ENCODE assay signal across 20 cellular contexts in genomic region chr12:115294443-115295133, GRCh38.
DNase-seq lines count a peak whose midpoint lies in the region; ATAC-seq, FAIRE-seq and TF ChIP-seq lines count a peak whose summit lies in the region.
"Had no signal": no experiment of that assay in that cellular context is flagged by ENCODE, and none has a peak within 500 bp of the region (broad histone marks: within the 10 kb centered on the region; RNA-seq: fewer than 3 reads in every experiment).

No MANE protein-coding gene starts in this region.

- no peak overlapping the region for H3K56ac ChIP-seq in IMR-90 (ENCODE audit: extremely low read depth, insufficient read depth, low read length)

- no peak overlapping the region for H3K27ac Mint-ChIP-seq in astrocyte (ENCODE audit: unreplicated experiment)
- H3K27ac Mint-ChIP-seq: activated CD4-positive, alpha-beta T cell treated with anti-CD3 and anti-CD28 coated beads for 36 hours; B cell; immature natural killer cell; stimulated activated memory B cell treated with anti-CD40 and anti-IgM and Interleukin-4, amounts not matched to agents 10 μg/mL and 1 μg/mL and 100 μg/mL, for 72 hours had no signal

- no peaks in the 10 kb centered on the region for H3K27me3 ChIP-seq in IMR-90 (ENCODE audit: control insufficient read depth, insufficient read depth, low read length)
- H3K27me3 ChIP-seq in astrocyte (ENCODE audit: insufficient read depth, low read length) = no peaks in the 10 kb centered on the region
- H3K27me3 ChIP-seq in foreskin keratinocyte = no peaks in the 10 kb centered on the region
- H3K27me3 ChIP-seq in thyroid gland = no peaks in the 10 kb centered on the region
- no peaks in the 10 kb centered on the region for H3K27me3 ChIP-seq in ovary
- H3K27me3 ChIP-seq: right lobe of liver had no signal

- H3K4me1 Mint-ChIP-seq in astrocyte (ENCODE audit: low read depth, unreplicated experiment) = no peaks in the 10 kb centered on the region
- H3K4me1 Mint-ChIP-seq: activated CD4-positive, alpha-beta T cell treated with anti-CD3 and anti-CD28 coated beads for 36 hours; B cell; central memory CD8-positive, alpha-beta T cell; immature natural killer cell; stimulated activated memory B cell treated with anti-CD40 and anti-IgM and Interleukin-4, amounts not matched to agents 10 μg/mL and 1 μg/mL and 100 μg/mL, for 72 hours had no signal

- no peak overlapping the region for H2BK120ac ChIP-seq in IMR-90 (ENCODE audit: low read depth, low read length)

- H3K4me2 ChIP-seq in IMR-90 (ENCODE audit: low read depth, low read length) (0 out of 2 replicates have a peak overlapping the region, but pooled peaks have one; percentile 29), astrocyte (ENCODE audit: low read length) (no peak overlapping the region)

- WGBS in IMR-90 (ENCODE audit: extremely low coverage in 2 of 2, insufficient read length in 1 of 2), 2 experiments = no CpG with 5 or more reads among the region's 5 CpGs
- 40 to 43% methylated on average over 5 of the region's 5 CpGs for WGBS in thyroid gland, 2 donors
- 47 to 60% (median 48%) methylated on average over 5 of the region's 5 CpGs for WGBS in ovary, 3 donors

- peaks cover 34% of the 10 kb centered on the region for H3K27me3 Mint-ChIP-seq in astrocyte (ENCODE audit: low read depth, unreplicated experiment)
- H3K27me3 Mint-ChIP-seq: B cell; central memory CD8-positive, alpha-beta T cell; stimulated activated memory B cell treated with anti-CD40 and anti-IgM and Interleukin-4, amounts not matched to agents 10 μg/mL and 1 μg/mL and 100 μg/mL, for 72 hours had no signal

- H3K79me2 ChIP-seq in astrocyte (ENCODE audit: insufficient read depth, low read length) = no peaks in the 10 kb centered on the region

- H3K9ac ChIP-seq in IMR-90 (ENCODE audit: low read depth, low read length) (no peak overlapping the region), astrocyte (ENCODE audit: low read length) (no peak overlapping the region)

- H3K18ac ChIP-seq in IMR-90 (ENCODE audit: low read depth, low read length) = no peak overlapping the region; the same call in 1 of the 2 replicates

- TF ChIP-seq EP300 in ovary (IDR thresholded peaks at IDR 0.05) = no peak

- BruUV-seq in IMR-90 (replicated peaks; lab: Mats Ljungman, UMichigan) = no TSS peak

- H3K4me3 ChIP-seq in IMR-90 (ENCODE audit: insufficient read depth, low read depth, low read length) (no peak overlapping the region), astrocyte (ENCODE audit: insufficient read depth, low read depth, low read length) (no peak overlapping the region), thyroid gland (replicated peaks in 1 of 3) (no peak overlapping the region), ovary (no peak overlapping the region)
- H3K4me3 ChIP-seq: heart left ventricle, right lobe of liver had no signal

- no peak overlapping the region for H2BK5ac ChIP-seq in IMR-90 (ENCODE audit: low read depth, low read length, poor library complexity, severe bottlenecking)

- H2BK15ac ChIP-seq in IMR-90 (ENCODE audit: low read depth, low read length) = no peak overlapping the region

- ATAC-seq in IMR-90 (ENCODE audit: low read depth) = peak; percentile 71
- ATAC-seq in foreskin keratinocyte = peak; percentile 34
- ATAC-seq: activated CD4-positive, alpha-beta T cell treated with anti-CD3 and anti-CD28 coated beads for 36 hours; heart left ventricle; right lobe of liver; stimulated activated memory B cell treated with anti-CD40 and anti-IgM and Interleukin-4, amounts not matched to agents 10 μg/mL and 1 μg/mL and 100 μg/mL, for 72 hours had no signal

- H4K20me1 ChIP-seq in IMR-90 (ENCODE audit: insufficient read depth, low read length) = no peaks in the 10 kb centered on the region
- no peaks in the 10 kb centered on the region for H4K20me1 ChIP-seq in astrocyte (ENCODE audit: insufficient read depth, low read length)

- no peak overlapping the region for H4K8ac ChIP-seq in IMR-90 (ENCODE audit: low read depth in 2 of 2, low read length in 2 of 2)

- no peak overlapping the region for H3K4me3 Mint-ChIP-seq in astrocyte (ENCODE audit: unreplicated experiment)
- H3K4me3 Mint-ChIP-seq: activated CD4-positive, alpha-beta T cell treated with anti-CD3 and anti-CD28 coated beads for 36 hours; B cell; central memory CD8-positive, alpha-beta T cell; immature natural killer cell; stimulated activated memory B cell treated with anti-CD40 and anti-IgM and Interleukin-4, amounts not matched to agents 10 μg/mL and 1 μg/mL and 100 μg/mL, for 72 hours had no signal

- no peak overlapping the region for H3K23ac ChIP-seq in IMR-90 (ENCODE audit: low read depth, low read length)

- no peak overlapping the region for H4K91ac ChIP-seq in IMR-90 (ENCODE audit: insufficient read depth, low read depth, low read length)

- TF ChIP-seq CTCF in IMR-90 (conservative IDR thresholded peaks at IDR 0.05; ENCODE audit: low read depth, low read length) (no peak), astrocyte (IDR thresholded peaks at IDR 0.05; ENCODE audit: insufficient read depth, low read depth, low read length) (no peak), foreskin keratinocyte (conservative IDR thresholded peaks at IDR 0.05) (no peak), thyroid gland (IDR thresholded peaks at IDR 0.05) (no peak), ovary (IDR thresholded peaks at IDR 0.05) (no peak), GM10266 (IDR thresholded peaks at IDR 0.05; ENCODE audit: control insufficient read depth, insufficient read depth, low read depth, missing control alignments) (no peak)

- no peaks in the 10 kb centered on the region for H3K36me3 Mint-ChIP-seq in astrocyte (ENCODE audit: low read depth, unreplicated experiment)
- H3K36me3 Mint-ChIP-seq: immature natural killer cell; stimulated activated memory B cell treated with anti-CD40 and anti-IgM and Interleukin-4, amounts not matched to agents 10 μg/mL and 1 μg/mL and 100 μg/mL, for 72 hours had no signal

- TF ChIP-seq POLR2A in IMR-90 (IDR thresholded peaks at IDR 0.05; ENCODE audit: low read depth, low read length) (no peak), thyroid gland (IDR thresholded peaks at IDR 0.05) (no peak), ovary (IDR thresholded peaks at IDR 0.05) (no peak)

- POLR2A ChIA-PET in IMR-90 (lab: Charles Lee; ENCODE audit: unreplicated experiment) = interaction anchor here (0.6 to 0.9 kb wide), 2 partner anchors 9 to 611 kb away, joined by 3 to 7 read pairs; partner anchors contain the start of gene TBX3

- 0 out of 2 replicates have a peak overlapping the region, but pooled peaks have one; percentile 2 for H3K4ac ChIP-seq in IMR-90 (ENCODE audit: low read depth, low read length)

- H3K9me3 Mint-ChIP-seq in astrocyte (ENCODE audit: unreplicated experiment) = no peaks in the 10 kb centered on the region
- H3K9me3 Mint-ChIP-seq: stimulated activated memory B cell treated with anti-CD40 and anti-IgM and Interleukin-4, amounts not matched to agents 10 μg/mL and 1 μg/mL and 100 μg/mL, for 72 hours had no signal

- 0 out of 2 replicates have a peak overlapping the region, but pooled peaks have one; percentile 15 for H3K14ac ChIP-seq in IMR-90 (replicated peaks; ENCODE audit: low read depth, low read length)

- no peak for FAIRE-seq in astrocyte (lab: Jason Lieb, UNC)
- FAIRE-seq: H54, TTC549 had no signal

- H3K4me1 ChIP-seq in IMR-90 (ENCODE audit: control insufficient read depth, insufficient read depth, low read length) (peaks cover 6% of the 10 kb centered on the region), astrocyte (ENCODE audit: insufficient read depth, low read length) (no peaks in the 10 kb centered on the region), foreskin keratinocyte (peaks cover 9% of the 10 kb centered on the region), thyroid gland (no peaks in the 10 kb centered on the region), ovary (ENCODE audit: insufficient read depth) (no peaks in the 10 kb centered on the region)
- H3K4me1 ChIP-seq: heart left ventricle, right lobe of liver had no signal

- H3K9me1 ChIP-seq in IMR-90 (ENCODE audit: insufficient read depth, low read length) = no peaks in the 10 kb centered on the region; the same call in 1 of the 2 replicates

- no peaks in the 10 kb centered on the region for H3K79me1 ChIP-seq in IMR-90 (ENCODE audit: low read depth in 1 of 2, low read length in 2 of 2)

- H3K9me3 ChIP-seq in IMR-90 (ENCODE audit: control insufficient read depth, insufficient read depth, low read length) (no peaks in the 10 kb centered on the region), astrocyte (ENCODE audit: insufficient read depth, low read depth, low read length) (no peaks in the 10 kb centered on the region), thyroid gland (no peaks in the 10 kb centered on the region), ovary (no peaks in the 10 kb centered on the region)
- H3K9me3 ChIP-seq: heart left ventricle, right lobe of liver had no signal

- CTCF ChIA-PET in IMR-90 (lab: Yijun Ruan, JAX) = interaction anchor here (0.7 to 1.1 kb wide), 2 partner anchors 18 to 632 kb away, joined by 3 read pairs; no protein-coding TSS in a partner anchor

- DNase-seq in IMR-90 = peak; percentile 67
- DNase-seq in astrocyte (ENCODE audit: low read depth) = peak; percentile 26
- DNase-seq in foreskin keratinocyte = no peak
- DNase-seq in thyroid gland = peak; percentile 2 to 23
- DNase-seq in ovary = no peak
- no peak for DNase-seq in GM10266 (ENCODE audit: extremely low spot score)
- DNase-seq in RKO (ENCODE audit: low spot score) = no peak
- DNase-seq: activated CD4-positive, alpha-beta T cell treated with anti-CD3 and anti-CD28 coated beads for 36 hours; Calu3; heart left ventricle; immature natural killer cell; MV-4-11; NCI-H187 treated with DMSO at 0.1 percent for 48 hours; occipital lobe; right lobe of liver had no signal

- no peak overlapping the region for H2AK9ac ChIP-seq in IMR-90 (replicated peaks; ENCODE audit: low read depth, low read length, poor library complexity)

- TF ChIP-seq RAD21 in IMR-90 (IDR thresholded peaks at IDR 0.05; ENCODE audit: low read length) = no peak

- no peak overlapping the region for H2BK20ac ChIP-seq in IMR-90 (ENCODE audit: low read depth, low read length)

- H2AFZ ChIP-seq in IMR-90 (replicated peaks; ENCODE audit: low read length, poor library complexity) (no peak overlapping the region), astrocyte (ENCODE audit: low read depth, low read length) (no peak overlapping the region)

- no peak overlapping the region for H4K5ac ChIP-seq in IMR-90 (ENCODE audit: low read depth, low read length)

- no peak overlapping the region for H2AK5ac ChIP-seq in IMR-90 (ENCODE audit: low read depth, low read length)

- H3K36me3 ChIP-seq in IMR-90 (ENCODE audit: control insufficient read depth, insufficient read depth, low read length) (no peaks in the 10 kb centered on the region), astrocyte (ENCODE audit: insufficient read depth, low read length) (no peaks in the 10 kb centered on the region), thyroid gland (no peaks in the 10 kb centered on the region), ovary (no peaks in the 10 kb centered on the region)
- H3K36me3 ChIP-seq: heart left ventricle, right lobe of liver had no signal

- H3K27ac ChIP-seq in IMR-90 (ENCODE audit: insufficient read depth, low read length) (peak overlapping the region; percentile 36; the same call in 1 of the 2 replicates), astrocyte (ENCODE audit: low read depth, low read length) (no peak overlapping the region), foreskin keratinocyte (no peak overlapping the region), thyroid gland (no peak overlapping the region), ovary (no peak overlapping the region)
- H3K27ac ChIP-seq: heart left ventricle, right lobe of liver had no signal

- dilution Hi-C loops in IMR-90 (cut with HindIII; ENCODE audit: low sequenced_read_pairs, unreplicated experiment) = no loop called here

- intact Hi-C loops in IMR-90 (cut with micrococcal nuclease) = no loop called here
- intact Hi-C loops in thyroid gland (cut with DNase I) = no loop called here
- intact Hi-C loops in ovary (cut with DNase I) = no loop called here

- in situ Hi-C loops in IMR-90 (cut with MboI; ENCODE audit: low sequenced_read_pairs) = no loop called here

Comparison
In these comparisons a context has a peak if more than half of its experiments do, and no peak if none do; other contexts are left out.
1. DNase-seq: peak in IMR-90 (single experiment), astrocyte (single experiment) and thyroid gland (2 of 2); none in foreskin keratinocyte (0 of 2), ovary (0 of 5), GM10266 (single experiment) and RKO (single experiment).